Comparison of ENCODE assay signal across 33 cellular contexts in the genomic region with DNA sequence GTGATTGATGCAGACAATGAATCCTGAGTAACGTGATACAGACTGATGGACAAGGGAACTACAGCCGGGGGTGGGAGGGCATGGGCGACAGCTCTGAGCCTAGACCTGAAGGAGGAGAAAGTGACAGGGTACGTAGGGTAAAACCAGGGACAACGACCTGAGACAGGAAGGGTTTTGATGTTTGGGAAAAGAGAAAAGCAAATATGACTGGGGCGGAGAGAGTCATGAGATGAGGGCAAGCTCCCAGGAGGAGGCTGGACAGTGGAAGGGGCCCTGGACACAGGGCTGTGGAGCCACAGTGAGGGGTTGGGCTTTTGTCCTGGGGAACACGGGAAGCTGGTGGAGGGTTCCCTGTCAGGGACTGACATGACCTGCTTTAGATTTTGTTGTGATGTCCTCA.
"Had no signal": no experiment of that assay in that cellular context is flagged by ENCODE, and none has a peak within 500 bp of the region (broad histone marks: within the 10 kb centered on the region; RNA-seq: fewer than 3 reads in every experiment).

No MANE protein-coding gene starts in this region.

- DNase-seq: activated CD4-positive, alpha-beta memory T cell treated with anti-CD3 and anti-CD28 coated beads, Interleukin-2, amount 10 ng/mL, durations not matched to agents 7 days and 5 days; activated CD4-positive, alpha-beta T cell treated with anti-CD3 and anti-CD28 coated beads for 36 hours; activated CD4-positive, alpha-beta T cell treated with anti-CD3 and anti-CD28 coated beads, Interleukin-2, amount 10 ng/mL, durations not matched to agents 24 days and 14 days; activated CD4-positive, alpha-beta T cell treated with anti-CD3 and anti-CD28 coated beads, Interleukin-2, amount 50 U/mL, for 4 hours; activated CD4-positive, CD25-positive, alpha-beta regulatory T cell; activated CD4-positive, CD25-positive, alpha-beta regulatory T cell treated with anti-CD3 and anti-CD28 coated beads, Interleukin-2, amount 50 U/mL, for 72 hours; activated CD8-positive, alpha-beta memory T cell treated with anti-CD3 and anti-CD28 coated beads, Interleukin-2, amount 50 U/mL, for 48 hours; activated gamma-delta T cell; activated naive CD4-positive, alpha-beta T cell; activated naive CD4-positive, alpha-beta T cell treated with anti-CD3 and anti-CD28 coated beads, Interleukin-2, amount 50 U/mL, for 16 hours; activated T-cell treated with anti-CD3 and anti-CD28 coated beads for 4 hours; activated T-cell treated with anti-CD3 and anti-CD28 coated beads, Interleukin-2, amount 50 U/mL, for 24 hours; activated T-cell treated with anti-CD3 and anti-CD28 coated beads, Interleukin-2, amount 50 U/mL, for 72 hours; amniotic stem cell; anterior cingulate cortex; caudate nucleus; cortex of kidney; dermis blood vessel endothelial cell; effector CD4-positive, alpha-beta T cell; foreskin fibroblast; head of caudate nucleus; SW 1271; T-helper 1 cell; T-helper 17 cell; T1000; WERI-Rb-1 had no signal

- H3K27ac ChIP-seq: WERI-Rb-1 had no signal

- H3K4me3 Mint-ChIP-seq: activated CD4-positive, alpha-beta memory T cell treated with anti-CD3 and anti-CD28 coated beads, Interleukin-2, amount 10 ng/mL, durations not matched to agents 7 days and 5 days; activated CD4-positive, alpha-beta T cell treated with anti-CD3 and anti-CD28 coated beads for 36 hours; activated CD4-positive, alpha-beta T cell treated with anti-CD3 and anti-CD28 coated beads, Interleukin-2, amount 10 ng/mL, durations not matched to agents 24 days and 14 days; activated naive CD8-positive, alpha-beta T cell; activated T-cell treated with anti-CD3 and anti-CD28 coated beads, Interleukin-2, amount 50 U/mL, for 24 hours; activated T-cell treated with anti-CD3 and anti-CD28 coated beads, Interleukin-2, amount 50 U/mL, for 72 hours; T-helper 17 cell; T-helper 2 cell treated with Interferon-gamma antibody and Interleukin-4, amounts not matched to agents 5 μg/mL and 100 μg/mL, for 36 hours had no signal

- H3K27ac Mint-ChIP-seq: activated CD4-positive, alpha-beta memory T cell treated with anti-CD3 and anti-CD28 coated beads, Interleukin-2, amount 10 ng/mL, durations not matched to agents 7 days and 5 days; activated CD4-positive, alpha-beta T cell treated with anti-CD3 and anti-CD28 coated beads for 36 hours; activated CD4-positive, alpha-beta T cell treated with anti-CD3 and anti-CD28 coated beads, Interleukin-2, amount 10 ng/mL, durations not matched to agents 24 days and 14 days; activated naive CD8-positive, alpha-beta T cell; activated T-cell treated with anti-CD3 and anti-CD28 coated beads, Interleukin-2, amount 50 U/mL, for 24 hours; activated T-cell treated with anti-CD3 and anti-CD28 coated beads, Interleukin-2, amount 50 U/mL, for 72 hours; T-helper 17 cell; T-helper 2 cell treated with Interferon-gamma antibody and Interleukin-4, amounts not matched to agents 5 μg/mL and 100 μg/mL, for 36 hours had no signal

- FAIRE-seq: astrocyte, colon, endometrium, frontal cortex had no signal

- H3K4me1 Mint-ChIP-seq: activated CD4-positive, alpha-beta memory T cell treated with anti-CD3 and anti-CD28 coated beads, Interleukin-2, amount 10 ng/mL, durations not matched to agents 7 days and 5 days; activated CD4-positive, alpha-beta T cell treated with anti-CD3 and anti-CD28 coated beads for 36 hours; activated CD4-positive, alpha-beta T cell treated with anti-CD3 and anti-CD28 coated beads, Interleukin-2, amount 10 ng/mL, durations not matched to agents 24 days and 14 days; T-helper 17 cell had no signal

- H3K27me3 Mint-ChIP-seq: activated CD4-positive, alpha-beta memory T cell treated with anti-CD3 and anti-CD28 coated beads, Interleukin-2, amount 10 ng/mL, durations not matched to agents 7 days and 5 days; activated CD4-positive, alpha-beta T cell treated with anti-CD3 and anti-CD28 coated beads for 36 hours; activated CD4-positive, alpha-beta T cell treated with anti-CD3 and anti-CD28 coated beads, Interleukin-2, amount 10 ng/mL, durations not matched to agents 24 days and 14 days; activated naive CD8-positive, alpha-beta T cell; activated T-cell treated with anti-CD3 and anti-CD28 coated beads, Interleukin-2, amount 50 U/mL, for 24 hours; T-helper 17 cell had no signal

- ATAC-seq: activated CD4-positive, alpha-beta T cell treated with anti-CD3 and anti-CD28 coated beads for 36 hours; activated T-cell treated with anti-CD3 and anti-CD28 coated beads, Interleukin-2, amount 50 U/mL, for 72 hours; esophagus mucosa; T-helper 17 cell had no signal
